Comparison of ENCODE assay signal across 10 cellular contexts in the genomic region with DNA sequence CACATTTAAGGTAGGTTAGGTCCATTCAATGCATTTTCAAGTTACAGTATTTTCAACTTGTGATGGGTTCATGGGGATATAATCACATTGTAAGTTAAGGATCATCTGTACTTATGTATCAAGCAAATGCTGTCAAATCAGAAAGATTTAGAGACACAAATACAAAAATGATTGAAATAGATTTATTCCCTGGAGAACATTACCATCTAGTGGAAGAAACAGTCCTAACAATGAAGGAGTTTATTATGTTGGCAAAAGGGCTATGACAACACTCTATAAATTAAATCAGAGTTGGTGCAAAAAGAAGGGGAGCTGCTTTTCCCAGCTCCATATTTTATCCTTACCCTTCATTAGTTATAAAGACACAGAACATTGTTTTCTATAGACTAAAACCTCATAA.
DNase-seq lines count a peak whose midpoint lies in the region; ATAC-seq, FAIRE-seq and TF ChIP-seq lines count a peak whose summit lies in the region.
"Had no signal": no experiment of that assay in that cellular context is flagged by ENCODE, and none has a peak within 500 bp of the region (broad histone marks: within the 10 kb centered on the region; RNA-seq: fewer than 3 reads in every experiment).

No MANE protein-coding gene starts in this region.

- H3K9ac ChIP-seq in HCT116 (ENCODE audit: low read length) (no peak overlapping the region), SK-N-SH (no peak overlapping the region)

- H3K9me2 ChIP-seq in HCT116 (ENCODE audit: insufficient read depth) (no peaks in the 10 kb centered on the region), SK-N-SH (no peaks in the 10 kb centered on the region)

- H3K27me3 ChIP-seq in A673 (replicated peaks; ENCODE audit: insufficient read depth, low read depth, low read length, poor library complexity) (peaks cover 3% of the 10 kb centered on the region), HCT116 (ENCODE audit: insufficient read depth, low read length) (peaks cover 5% of the 10 kb centered on the region), SK-N-SH (ENCODE audit: insufficient read depth) (peaks cover 6% of the 10 kb centered on the region; the same call in 1 of the 2 replicates)
- H3K27me3 ChIP-seq in effector memory CD4-positive, alpha-beta T cell (replicated peaks; ENCODE audit: control insufficient read depth, insufficient read depth, low read length, poor library complexity, severe bottlenecking): no peaks in the 10 kb centered on the region

- H3K9me3 ChIP-seq in A673 (ENCODE audit: low read depth, low read length, poor library complexity, severe bottlenecking): no peaks in the 10 kb centered on the region
- H3K9me3 ChIP-seq in HCT116 (ENCODE audit: control insufficient read depth in 1 of 2, insufficient read depth in 1 of 2, low read depth in 1 of 2, low read length in 2 of 2): no peaks in the 10 kb centered on the region
- no peaks in the 10 kb centered on the region for H3K9me3 ChIP-seq in SK-N-SH
- H3K9me3 ChIP-seq in effector memory CD4-positive, alpha-beta T cell (ENCODE audit: control insufficient read depth, low read length): no peaks in the 10 kb centered on the region

- CTCF ChIA-PET in A673 (lab: Charles Lee) (no interaction called here), HCT116 (lab: Charles Lee) (interaction anchor here (0.6 to 3.0 kb wide), 2 partner anchors 213 to 451 kb away, joined by 3 to 36 read pairs; a partner anchor contains a TSS), SK-N-SH (lab: Yijun Ruan, JAX) (interaction anchor here (3.3 kb wide), 1 partner anchor 213 kb away, joined by 13 read pairs; no protein-coding TSS in a partner anchor)

- H4K20me1 ChIP-seq in HCT116 (ENCODE audit: insufficient read depth) (no peaks in the 10 kb centered on the region), SK-N-SH (ENCODE audit: insufficient read depth) (no peaks in the 10 kb centered on the region)

- intact Hi-C loops in A673 (cut with micrococcal nuclease; ENCODE audit: unreplicated experiment): loop anchor here (2.0 kb wide), 1 partner anchor 212 kb away; no protein-coding TSS in a partner anchor
- intact Hi-C loops in HCT116 (cut with micrococcal nuclease): loop anchor here (1.0 to 5.0 kb wide), 3 partner anchors 213 to 534 kb away; no protein-coding TSS in a partner anchor

- H3K36me3 ChIP-seq in A673 (ENCODE audit: insufficient read depth, low read length, poor library complexity, severe bottlenecking): no peaks in the 10 kb centered on the region
- no peaks in the 10 kb centered on the region for H3K36me3 ChIP-seq in HCT116 (ENCODE audit: control insufficient read depth in 1 of 2, insufficient read depth in 2 of 2, low read length in 2 of 2)
- no peaks in the 10 kb centered on the region for H3K36me3 ChIP-seq in SK-N-SH (replicated peaks in 1 of 2; ENCODE audit: control insufficient read depth in 1 of 2, insufficient read depth in 2 of 2, low read length in 1 of 2)
- H3K36me3 ChIP-seq in effector memory CD4-positive, alpha-beta T cell (ENCODE audit: control insufficient read depth, insufficient read depth, low read length): no peaks in the 10 kb centered on the region

- H2AFZ ChIP-seq in HCT116 (ENCODE audit: low read depth, low read length, poor library complexity, severe bottlenecking): no peak overlapping the region
- H2AFZ ChIP-seq in SK-N-SH (ENCODE audit: low read depth): no peak overlapping the region

- no peaks in the 10 kb centered on the region for H3K4me1 ChIP-seq in A673 (ENCODE audit: insufficient read depth, low read length, poor library complexity, severe bottlenecking)
- H3K4me1 ChIP-seq in HCT116 (ENCODE audit: control insufficient read depth in 1 of 2, insufficient read depth in 2 of 2, low read length in 2 of 2): no peaks in the 10 kb centered on the region
- H3K4me1 ChIP-seq in SK-N-SH (ENCODE audit: control insufficient read depth in 1 of 2, insufficient read depth in 2 of 2, low read depth in 1 of 2, low read length in 1 of 2): no peaks in the 10 kb centered on the region
- no peaks in the 10 kb centered on the region for H3K4me1 ChIP-seq in effector memory CD4-positive, alpha-beta T cell (ENCODE audit: control insufficient read depth, insufficient read depth, low read length, poor library complexity, severe bottlenecking)

- peak; percentile 40; the same call in 1 of the 2 replicates for ATAC-seq in HCT116
- ATAC-seq: activated naive CD4-positive, alpha-beta T cell treated with anti-CD3 and anti-CD28 coated beads, Interleukin-2, amount 50 U/mL, for 72 hours had no signal

- POLR2A ChIA-PET in A673 (lab: Charles Lee; ENCODE audit: low non-redundant PET): no interaction called here
- POLR2A ChIA-PET in HCT116 (lab: Charles Lee): no interaction called here
- POLR2A ChIA-PET in SK-N-SH (lab: Yijun Ruan, JAX): no interaction called here

- BruUV-seq in A673 (replicated peaks; lab: Mats Ljungman, UMichigan) (no TSS peak), HCT116 (replicated peaks; lab: Mats Ljungman, UMichigan) (no TSS peak)

- FAIRE-seq in islet of Langerhans (lab: Jason Lieb, UNC): peak; percentile 96
- no peak for FAIRE-seq in H54 (lab: Jason Lieb, UNC)

- no peak for TF ChIP-seq EP300 in SK-N-SH (IDR thresholded peaks at IDR 0.05; ENCODE audit: borderline replicate concordance in 1 of 2, low read depth in 1 of 2, low read length in 1 of 2)

- TF ChIP-seq POLR2A in HCT116 (IDR thresholded peaks at IDR 0.05; ENCODE audit: borderline replicate concordance, extremely low read depth, insufficient read depth, insufficient read length) (no peak), H54 (IDR thresholded peaks at IDR 0.05; ENCODE audit: low read depth, low read length) (no peak)

- no peaks in the 10 kb centered on the region for H3K79me2 ChIP-seq in HCT116 (ENCODE audit: insufficient read depth, low read length)
- no peaks in the 10 kb centered on the region for H3K79me2 ChIP-seq in SK-N-SH (ENCODE audit: insufficient read depth)

- no peak overlapping the region for H3K27ac ChIP-seq in A673 (ENCODE audit: low read depth, low read length, poor library complexity, severe bottlenecking)
- no peak overlapping the region for H3K27ac ChIP-seq in HCT116 (ENCODE audit: low read depth, low read length)
- H3K27ac ChIP-seq in SK-N-SH (ENCODE audit: low read depth in 2 of 2, low read length in 1 of 2): no peak overlapping the region
- H3K27ac ChIP-seq in effector memory CD4-positive, alpha-beta T cell (ENCODE audit: insufficient read depth, low read length, poor library complexity, severe bottlenecking): no peak overlapping the region

- TF ChIP-seq RAD21 in HCT116 (IDR thresholded peaks at IDR 0.05; ENCODE audit: low read depth) (peak; percentile 76), SK-N-SH (IDR thresholded peaks at IDR 0.05; ENCODE audit: low read length) (peak; percentile 62)

- RAD21 ChIA-PET in HCT116 (lab: Charles Lee; ENCODE audit: low non-redundant PET in 1 of 2, low total read pairs in 2 of 2, uncharacterized antibody in 2 of 2, unreplicated experiment in 2 of 2): no interaction called here

- no peak overlapping the region for H3K4me3 ChIP-seq in A673 (ENCODE audit: low read depth, low read length, poor library complexity, severe bottlenecking)
- H3K4me3 ChIP-seq in HCT116 (replicated peaks in 1 of 2; ENCODE audit: low read depth in 1 of 2, low read length in 2 of 2): no peak overlapping the region
- no peak overlapping the region for H3K4me3 ChIP-seq in SK-N-SH (ENCODE audit: low read depth in 2 of 2, low read length in 1 of 2)
- H3K4me3 ChIP-seq in effector memory CD4-positive, alpha-beta T cell (ENCODE audit: insufficient read depth, low read depth, low read length, poor library complexity, severe bottlenecking): no peak overlapping the region

- DNase-seq in A673 (ENCODE audit: low spot score) (peak; percentile 15), HCT116 (ENCODE audit: low read depth, low spot score) (peak; percentile 16), SK-N-SH (no peak), HuH-7 (ENCODE audit: low spot score) (no peak), H54 (ENCODE audit: insufficient read length, low spot score) (no peak), NCI-H2107 treated with DMSO at 0.1 percent for 48 hours (lab: John Stamatoyannopoulos, UW; ENCODE audit: unreplicated experiment) (no peak)
- no peak for DNase-seq in effector memory CD4-positive, alpha-beta T cell
- DNase-seq: substantia nigra had no signal

- peak; percentile 35; the same call in 1 of the 2 replicates for TF ChIP-seq CTCF in A673 (conservative IDR thresholded peaks at IDR 0.05; ENCODE audit: low read depth, low read length)
- peak; percentile 5 to 50 (median 48); a peak in 3 of 6 replicates for TF ChIP-seq CTCF in HCT116 (IDR thresholded peaks at IDR 0.05 in 2 of 3, conservative IDR thresholded peaks at IDR 0.05 in 1 of 3; ENCODE audit: borderline replicate concordance in 1 of 3, insufficient read depth in 1 of 3, low read depth in 2 of 3, low read length in 2 of 3)
- peak; percentile 84 for TF ChIP-seq CTCF in SK-N-SH (IDR thresholded peaks at IDR 0.05)

- H3K4me2 ChIP-seq in HCT116 (ENCODE audit: low read length) (no peak overlapping the region), SK-N-SH (no peak overlapping the region)

- no peaks in the 10 kb centered on the region for H3F3A ChIP-seq in SK-N-SH (replicated peaks; ENCODE audit: insufficient read depth)

TF ChIP-seq in HCT116, 20 proteins besides CTCF, POLR2A, EP300 and RAD21 (continues in another document):
- TF ChIP-seq ZNF274 (IDR thresholded peaks at IDR 0.05; ENCODE audit: low read depth, low read length): no peak
- TF ChIP-seq, protein P1, sequence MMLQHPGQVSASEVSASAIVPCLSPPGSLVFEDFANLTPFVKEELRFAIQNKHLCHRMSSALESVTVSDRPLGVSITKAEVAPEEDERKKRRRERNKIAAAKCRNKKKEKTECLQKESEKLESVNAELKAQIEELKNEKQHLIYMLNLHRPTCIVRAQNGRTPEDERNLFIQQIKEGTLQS (IDR thresholded peaks at IDR 0.05): no peak
- no peak for TF ChIP-seq EZH2 (IDR thresholded peaks at IDR 0.05)
- TF ChIP-seq ZFX (IDR thresholded peaks at IDR 0.05): no peak
- TF ChIP-seq SP1 (IDR thresholded peaks at IDR 0.05; ENCODE audit: low read depth): no peak
- no peak for TF ChIP-seq FOSL1 (IDR thresholded peaks at IDR 0.05; ENCODE audit: low read depth)

TF ChIP-seq in SK-N-SH, 30 proteins besides CTCF, POLR2A, EP300 and RAD21:
- TF ChIP-seq SMC3 (IDR thresholded peaks at IDR 0.05; ENCODE audit: low read depth, low read length) (peak; percentile 40), FOXM1 (IDR thresholded peaks at IDR 0.05; ENCODE audit: low read depth) (no peak)

Comparison
In these comparisons a context has a peak if more than half of its experiments do, and no peak if none do; other contexts are left out.
1. DNase-seq: peak in A673 (single experiment) and HCT116 (single experiment); none in SK-N-SH (single experiment), effector memory CD4-positive, alpha-beta T cell (0 of 3), HuH-7 (single experiment), H54 (single experiment) and NCI-H2107 treated with DMSO at 0.1 percent for 48 hours (single experiment).
2. Peak in every context shown above with its lines, with median percentiles within 50 percentile points of each other: CTCF ChIP-seq.